In genomic region chr1:192553741-192554140, GRCh38 we compare ENCODE assay signal across 19 cellular contexts. TPM values are rescaled to one million over a fixed set of nuclear protein-coding genes. Genes with fewer than 3 reads are reported as not detected.
"Had no signal": no experiment of that assay in that cellular context is flagged by ENCODE, and none has a peak within 500 bp of the region (broad histone marks: within the 10 kb centered on the region; RNA-seq: fewer than 3 reads in every experiment).

No MANE protein-coding gene starts in this region.

- DNase-seq: activated CD4-positive, alpha-beta T cell treated with anti-CD3 and anti-CD28 coated beads for 1 hour; activated CD8-positive, alpha-beta T cell treated with anti-CD3 and anti-CD28 coated beads for 36 hours; activated gamma-delta T cell treated with Interleukin-2 at 50 U/mL for 16 hours; activated naive CD8-positive, alpha-beta T cell treated with anti-CD3 and anti-CD28 coated beads, Interleukin-2, amount 10 ng/mL, durations not matched to agents 7 days and 5 days; activated T-cell treated with anti-CD3 and anti-CD28 coated beads, Interleukin-2, amount 50 U/mL, for 48 hours; endodermal cell; head of caudate nucleus; kidney glomerular epithelial cell; left ventricle myocardium superior; mesendoderm; nucleus accumbens; stimulated activated CD4-positive, alpha-beta T cell treated with anti-CD3 and anti-CD28 coated beads, Interleukin-2, amount 100 ng/mL, for 48 hours; stimulated activated naive CD4-positive, alpha-beta T cell treated with Interleukin-2 at 50 U/mL for 16 hours; substantia nigra; T-helper 9 cell; transverse colon had no signal

- H3K4me3 Mint-ChIP-seq: activated CD8-positive, alpha-beta T cell treated with anti-CD3 and anti-CD28 coated beads for 36 hours; activated naive CD8-positive, alpha-beta T cell treated with anti-CD3 and anti-CD28 coated beads, Interleukin-2, amount 10 ng/mL, durations not matched to agents 7 days and 5 days; endodermal cell; nephron had no signal

- H3K27ac ChIP-seq: transverse colon had no signal

- H3K9me3 ChIP-seq: transverse colon had no signal

- H3K27ac Mint-ChIP-seq: activated naive CD8-positive, alpha-beta T cell treated with anti-CD3 and anti-CD28 coated beads, Interleukin-2, amount 10 ng/mL, durations not matched to agents 7 days and 5 days; endodermal cell; nephron had no signal

- ATAC-seq: activated CD8-positive, alpha-beta T cell treated with anti-CD3 and anti-CD28 coated beads for 36 hours; left ventricle myocardium superior had no signal

- H3K9me3 Mint-ChIP-seq: activated CD8-positive, alpha-beta T cell treated with anti-CD3 and anti-CD28 coated beads for 36 hours; activated naive CD8-positive, alpha-beta T cell treated with anti-CD3 and anti-CD28 coated beads, Interleukin-2, amount 10 ng/mL, durations not matched to agents 7 days and 5 days; endodermal cell had no signal

- H3K4me1 Mint-ChIP-seq: nephron had no signal

- H3K36me3 ChIP-seq: transverse colon had no signal

- H3K27me3 ChIP-seq: transverse colon had no signal

- H3K27me3 Mint-ChIP-seq: activated CD8-positive, alpha-beta T cell treated with anti-CD3 and anti-CD28 coated beads for 36 hours; activated naive CD8-positive, alpha-beta T cell treated with anti-CD3 and anti-CD28 coated beads, Interleukin-2, amount 10 ng/mL, durations not matched to agents 7 days and 5 days had no signal

- H3K4me3 ChIP-seq: transverse colon had no signal

RNA-seq across cellular contexts. Expression of gene RGS1, which starts 21.8 kb away (rescaled TPM):
- total RNA-seq: dermis microvascular lymphatic vessel endothelial cell, endodermal cell, epithelial cell of proximal tubule had no signal
